ENCODE assay signal across 1 cellular context in the genomic region with DNA sequence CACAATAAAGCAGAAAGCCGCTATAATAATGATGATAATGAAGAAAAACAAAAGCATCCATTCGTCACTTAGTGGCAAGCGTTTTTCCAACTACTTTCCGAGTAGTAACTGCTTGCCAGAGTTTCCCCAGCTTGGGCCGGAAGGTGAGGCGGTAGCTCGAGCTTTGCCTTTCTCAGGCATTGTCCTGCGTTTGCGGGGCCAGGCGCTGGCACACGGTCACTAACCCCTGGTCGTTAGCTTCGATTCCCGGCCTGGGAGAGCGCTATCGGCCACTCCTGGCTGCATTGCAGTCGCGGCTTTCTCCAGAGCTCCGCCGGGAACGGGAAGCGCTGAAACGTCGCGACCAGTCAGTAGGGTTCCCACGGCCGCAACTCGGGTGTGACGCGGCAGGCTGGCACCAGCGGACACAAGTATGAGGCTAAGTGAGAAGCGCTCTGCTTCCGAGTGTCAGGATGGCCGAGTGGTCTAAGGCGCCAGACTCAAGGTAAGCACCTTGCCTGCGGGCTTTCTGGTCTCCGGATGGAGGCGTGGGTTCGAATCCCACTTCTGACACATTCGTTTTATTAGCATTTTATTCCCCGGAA.
TF ChIP-seq lines count a peak whose summit lies in the region.

No MANE protein-coding gene starts in this region.

TF ChIP-seq in HepG2, 621 proteins besides CTCF, POLR2A, EP300 and RAD21 (continued from another document and continues in another):
- TF ChIP-seq, protein P1, sequence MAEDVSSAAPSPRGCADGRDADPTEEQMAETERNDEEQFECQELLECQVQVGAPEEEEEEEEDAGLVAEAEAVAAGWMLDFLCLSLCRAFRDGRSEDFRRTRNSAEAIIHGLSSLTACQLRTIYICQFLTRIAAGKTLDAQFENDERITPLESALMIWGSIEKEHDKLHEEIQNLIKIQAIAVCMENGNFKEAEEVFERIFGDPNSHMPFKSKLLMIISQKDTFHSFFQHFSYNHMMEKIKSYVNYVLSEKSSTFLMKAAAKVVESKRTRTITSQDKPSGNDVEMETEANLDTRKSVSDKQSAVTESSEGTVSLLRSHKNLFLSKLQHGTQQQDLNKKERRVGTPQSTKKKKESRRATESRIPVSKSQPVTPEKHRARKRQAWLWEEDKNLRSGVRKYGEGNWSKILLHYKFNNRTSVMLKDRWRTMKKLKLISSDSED (CRISPR knock-in tag; IDR thresholded peaks at IDR 0.05), result no peak
- TF ChIP-seq HNF4A (CRISPR knock-in tag; IDR thresholded peaks at IDR 0.05) (no peak), ZNF777 (CRISPR knock-in tag; IDR thresholded peaks at IDR 0.05) (peak; percentile 76), KAT2B (IDR thresholded peaks at IDR 0.05; ENCODE audit: borderline replicate concordance, low read depth, low read length) (no peak), ZNF317 (CRISPR knock-in tag; IDR thresholded peaks at IDR 0.05) (peak; percentile 88), LCORL (IDR thresholded peaks at IDR 0.05) (no peak), LCORL (CRISPR knock-in tag; IDR thresholded peaks at IDR 0.05) (peak; percentile 54; the same call in 1 of the 2 replicates), ZFP41 (CRISPR knock-in tag; IDR thresholded peaks at IDR 0.05; ENCODE audit: borderline replicate concordance) (no peak), ZNF337 (CRISPR knock-in tag; IDR thresholded peaks at IDR 0.05; ENCODE audit: borderline replicate concordance, low read depth) (peak; percentile 82; the same call in 1 of the 2 replicates), SP5 (CRISPR knock-in tag; IDR thresholded peaks at IDR 0.05; ENCODE audit: borderline replicate concordance, low read depth) (0 out of 2 replicates have a peak, but pooled peaks have one; percentile 12), NFE2L2 (IDR thresholded peaks at IDR 0.05; ENCODE audit: low read length) (peak; percentile 3; the same call in 1 of the 2 replicates), HMG20A (CRISPR knock-in tag; IDR thresholded peaks at IDR 0.05; ENCODE audit: borderline replicate concordance) (no peak), KLF6 (CRISPR knock-in tag; IDR thresholded peaks at IDR 0.05) (0 out of 2 replicates have a peak, but pooled peaks have one; percentile 38), AGO2 (optimal IDR thresholded peaks at IDR 0.05; ENCODE audit: low read depth, low read length) (no peak), YEATS4 (CRISPR knock-in tag; IDR thresholded peaks at IDR 0.05; ENCODE audit: borderline replicate concordance) (peak; percentile 13; the same call in 1 of the 2 replicates), KLF11 (CRISPR knock-in tag; IDR thresholded peaks at IDR 0.05) (no peak), TP53 (CRISPR knock-in tag; conservative IDR thresholded peaks at IDR 0.05) (no peak), ZNF672 (CRISPR knock-in tag; IDR thresholded peaks at IDR 0.05) (peak; percentile 15; the same call in 1 of the 2 replicates), TBP (CRISPR knock-in tag; IDR thresholded peaks at IDR 0.05) (no peak), RFXANK (CRISPR knock-in tag; IDR thresholded peaks at IDR 0.05) (peak; percentile 65; the same call in 1 of the 2 replicates), ZNF382 (CRISPR knock-in tag; IDR thresholded peaks at IDR 0.05; ENCODE audit: borderline replicate concordance) (no peak), ZSCAN12 (CRISPR knock-in tag; IDR thresholded peaks at IDR 0.05) (no peak), SIN3A (IDR thresholded peaks at IDR 0.05; ENCODE audit: borderline replicate concordance, low read depth, low read length) (no peak), STAT5B (CRISPR knock-in tag; IDR thresholded peaks at IDR 0.05) (no peak), RFX3 (CRISPR knock-in tag; IDR thresholded peaks at IDR 0.05) (no peak), ZNF33A (CRISPR knock-in tag; IDR thresholded peaks at IDR 0.05; ENCODE audit: borderline replicate concordance) (no peak), HNRNPL (IDR thresholded peaks at IDR 0.05; ENCODE audit: low read depth, low read length) (no peak), KDM4B (CRISPR knock-in tag; IDR thresholded peaks at IDR 0.05) (no peak), FOSL1 (CRISPR knock-in tag; IDR thresholded peaks at IDR 0.05; ENCODE audit: borderline replicate concordance) (no peak), ZNF773 (CRISPR knock-in tag; IDR thresholded peaks at IDR 0.05; ENCODE audit: borderline replicate concordance) (no peak), TCF7 (IDR thresholded peaks at IDR 0.05; ENCODE audit: low read depth) (no peak), RCOR2 (CRISPR knock-in tag; IDR thresholded peaks at IDR 0.05) (no peak), RARG (CRISPR knock-in tag; IDR thresholded peaks at IDR 0.05; ENCODE audit: low read depth) (no peak), ZNF749 (CRISPR knock-in tag; IDR thresholded peaks at IDR 0.05; ENCODE audit: borderline replicate concordance) (peak; percentile 72; the same call in 1 of the 2 replicates)
- TF ChIP-seq, protein P2, sequence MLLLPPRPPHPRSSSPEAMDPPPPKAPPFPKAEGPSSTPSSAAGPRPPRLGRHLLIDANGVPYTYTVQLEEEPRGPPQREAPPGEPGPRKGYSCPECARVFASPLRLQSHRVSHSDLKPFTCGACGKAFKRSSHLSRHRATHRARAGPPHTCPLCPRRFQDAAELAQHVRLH (CRISPR knock-in tag; IDR thresholded peaks at IDR 0.05; ENCODE audit: borderline replicate concordance, low read depth), result no peak; the same call in 1 of the 2 replicates
- TF ChIP-seq, protein P3, sequence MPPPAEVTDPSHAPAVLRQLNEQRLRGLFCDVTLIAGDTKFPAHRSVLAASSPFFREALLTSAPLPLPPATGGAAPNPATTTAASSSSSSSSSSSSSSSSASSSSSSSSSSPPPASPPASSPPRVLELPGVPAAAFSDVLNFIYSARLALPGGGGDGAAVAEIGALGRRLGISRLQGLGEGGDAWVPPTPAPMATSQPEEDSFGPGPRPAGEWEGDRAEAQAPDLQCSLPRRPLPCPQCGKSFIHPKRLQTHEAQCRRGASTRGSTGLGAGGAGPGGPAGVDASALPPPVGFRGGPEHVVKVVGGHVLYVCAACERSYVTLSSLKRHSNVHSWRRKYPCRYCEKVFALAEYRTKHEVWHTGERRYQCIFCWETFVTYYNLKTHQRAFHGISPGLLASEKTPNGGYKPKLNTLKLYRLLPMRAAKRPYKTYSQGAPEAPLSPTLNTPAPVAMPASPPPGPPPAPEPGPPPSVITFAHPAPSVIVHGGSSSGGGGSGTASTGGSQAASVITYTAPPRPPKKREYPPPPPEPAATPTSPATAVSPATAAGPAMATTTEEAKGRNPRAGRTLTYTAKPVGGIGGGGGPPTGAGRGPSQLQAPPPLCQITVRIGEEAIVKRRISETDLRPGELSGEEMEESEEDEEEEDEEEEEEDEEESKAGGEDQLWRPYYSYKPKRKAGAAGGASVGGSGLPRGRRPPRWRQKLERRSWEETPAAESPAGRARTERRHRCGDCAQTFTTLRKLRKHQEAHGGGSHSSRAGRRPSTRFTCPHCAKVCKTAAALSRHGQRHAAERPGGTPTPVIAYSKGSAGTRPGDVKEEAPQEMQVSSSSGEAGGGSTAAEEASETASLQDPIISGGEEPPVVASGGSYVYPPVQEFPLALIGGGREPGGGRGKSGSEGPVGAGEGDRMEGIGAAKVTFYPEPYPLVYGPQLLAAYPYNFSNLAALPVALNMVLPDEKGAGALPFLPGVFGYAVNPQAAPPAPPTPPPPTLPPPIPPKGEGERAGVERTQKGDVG (CRISPR knock-in tag; IDR thresholded peaks at IDR 0.05; ENCODE audit: borderline replicate concordance), result peak; percentile 60; the same call in 1 of the 2 replicates
- TF ChIP-seq, protein P4, sequence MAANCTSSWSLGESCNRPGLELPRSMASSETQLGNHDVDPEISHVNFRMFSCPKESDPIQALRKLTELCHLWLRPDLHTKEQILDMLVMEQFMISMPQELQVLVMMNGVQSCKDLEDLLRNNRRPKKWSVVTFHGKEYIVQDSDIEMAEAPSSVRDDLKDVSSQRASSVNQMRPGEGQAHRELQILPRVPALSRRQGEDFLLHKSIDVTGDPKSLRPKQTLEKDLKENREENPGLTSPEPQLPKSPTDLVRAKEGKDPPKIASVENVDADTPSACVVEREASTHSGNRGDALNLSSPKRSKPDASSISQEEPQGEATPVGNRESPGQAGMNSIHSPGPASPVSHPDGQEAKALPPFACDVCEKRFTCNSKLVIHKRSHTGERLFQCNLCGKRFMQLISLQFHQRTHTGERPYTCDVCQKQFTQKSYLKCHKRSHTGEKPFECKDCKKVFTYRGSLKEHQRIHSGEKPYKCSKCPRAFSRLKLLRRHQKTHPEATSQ (CRISPR knock-in tag; IDR thresholded peaks at IDR 0.05; ENCODE audit: borderline replicate concordance), result no peak
- TF ChIP-seq, protein P5, sequence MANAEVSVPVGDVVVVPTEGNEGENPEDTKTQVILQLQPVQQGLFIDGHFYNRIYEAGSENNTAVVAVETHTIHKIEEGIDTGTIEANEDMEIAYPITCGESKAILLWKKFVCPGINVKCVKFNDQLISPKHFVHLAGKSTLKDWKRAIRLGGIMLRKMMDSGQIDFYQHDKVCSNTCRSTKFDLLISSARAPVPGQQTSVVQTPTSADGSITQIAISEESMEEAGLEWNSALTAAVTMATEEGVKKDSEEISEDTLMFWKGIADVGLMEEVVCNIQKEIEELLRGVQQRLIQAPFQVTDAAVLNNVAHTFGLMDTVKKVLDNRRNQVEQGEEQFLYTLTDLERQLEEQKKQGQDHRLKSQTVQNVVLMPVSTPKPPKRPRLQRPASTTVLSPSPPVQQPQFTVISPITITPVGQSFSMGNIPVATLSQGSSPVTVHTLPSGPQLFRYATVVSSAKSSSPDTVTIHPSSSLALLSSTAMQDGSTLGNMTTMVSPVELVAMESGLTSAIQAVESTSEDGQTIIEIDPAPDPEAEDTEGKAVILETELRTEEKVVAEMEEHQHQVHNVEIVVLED (CRISPR knock-in tag; IDR thresholded peaks at IDR 0.05; ENCODE audit: borderline replicate concordance), result no peak; the same call in 1 of the 2 replicates
- TF ChIP-seq, protein P6, sequence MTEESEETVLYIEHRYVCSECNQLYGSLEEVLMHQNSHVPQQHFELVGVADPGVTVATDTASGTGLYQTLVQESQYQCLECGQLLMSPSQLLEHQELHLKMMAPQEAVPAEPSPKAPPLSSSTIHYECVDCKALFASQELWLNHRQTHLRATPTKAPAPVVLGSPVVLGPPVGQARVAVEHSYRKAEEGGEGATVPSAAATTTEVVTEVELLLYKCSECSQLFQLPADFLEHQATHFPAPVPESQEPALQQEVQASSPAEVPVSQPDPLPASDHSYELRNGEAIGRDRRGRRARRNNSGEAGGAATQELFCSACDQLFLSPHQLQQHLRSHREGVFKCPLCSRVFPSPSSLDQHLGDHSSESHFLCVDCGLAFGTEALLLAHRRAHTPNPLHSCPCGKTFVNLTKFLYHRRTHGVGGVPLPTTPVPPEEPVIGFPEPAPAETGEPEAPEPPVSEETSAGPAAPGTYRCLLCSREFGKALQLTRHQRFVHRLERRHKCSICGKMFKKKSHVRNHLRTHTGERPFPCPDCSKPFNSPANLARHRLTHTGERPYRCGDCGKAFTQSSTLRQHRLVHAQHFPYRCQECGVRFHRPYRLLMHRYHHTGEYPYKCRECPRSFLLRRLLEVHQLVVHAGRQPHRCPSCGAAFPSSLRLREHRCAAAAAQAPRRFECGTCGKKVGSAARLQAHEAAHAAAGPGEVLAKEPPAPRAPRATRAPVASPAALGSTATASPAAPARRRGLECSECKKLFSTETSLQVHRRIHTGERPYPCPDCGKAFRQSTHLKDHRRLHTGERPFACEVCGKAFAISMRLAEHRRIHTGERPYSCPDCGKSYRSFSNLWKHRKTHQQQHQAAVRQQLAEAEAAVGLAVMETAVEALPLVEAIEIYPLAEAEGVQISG (CRISPR knock-in tag; IDR thresholded peaks at IDR 0.05), result peak; percentile 75
- TF ChIP-seq, protein P7, sequence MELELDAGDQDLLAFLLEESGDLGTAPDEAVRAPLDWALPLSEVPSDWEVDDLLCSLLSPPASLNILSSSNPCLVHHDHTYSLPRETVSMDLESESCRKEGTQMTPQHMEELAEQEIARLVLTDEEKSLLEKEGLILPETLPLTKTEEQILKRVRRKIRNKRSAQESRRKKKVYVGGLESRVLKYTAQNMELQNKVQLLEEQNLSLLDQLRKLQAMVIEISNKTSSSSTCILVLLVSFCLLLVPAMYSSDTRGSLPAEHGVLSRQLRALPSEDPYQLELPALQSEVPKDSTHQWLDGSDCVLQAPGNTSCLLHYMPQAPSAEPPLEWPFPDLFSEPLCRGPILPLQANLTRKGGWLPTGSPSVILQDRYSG (CRISPR knock-in tag; IDR thresholded peaks at IDR 0.05), result no peak
- TF ChIP-seq, protein P8, sequence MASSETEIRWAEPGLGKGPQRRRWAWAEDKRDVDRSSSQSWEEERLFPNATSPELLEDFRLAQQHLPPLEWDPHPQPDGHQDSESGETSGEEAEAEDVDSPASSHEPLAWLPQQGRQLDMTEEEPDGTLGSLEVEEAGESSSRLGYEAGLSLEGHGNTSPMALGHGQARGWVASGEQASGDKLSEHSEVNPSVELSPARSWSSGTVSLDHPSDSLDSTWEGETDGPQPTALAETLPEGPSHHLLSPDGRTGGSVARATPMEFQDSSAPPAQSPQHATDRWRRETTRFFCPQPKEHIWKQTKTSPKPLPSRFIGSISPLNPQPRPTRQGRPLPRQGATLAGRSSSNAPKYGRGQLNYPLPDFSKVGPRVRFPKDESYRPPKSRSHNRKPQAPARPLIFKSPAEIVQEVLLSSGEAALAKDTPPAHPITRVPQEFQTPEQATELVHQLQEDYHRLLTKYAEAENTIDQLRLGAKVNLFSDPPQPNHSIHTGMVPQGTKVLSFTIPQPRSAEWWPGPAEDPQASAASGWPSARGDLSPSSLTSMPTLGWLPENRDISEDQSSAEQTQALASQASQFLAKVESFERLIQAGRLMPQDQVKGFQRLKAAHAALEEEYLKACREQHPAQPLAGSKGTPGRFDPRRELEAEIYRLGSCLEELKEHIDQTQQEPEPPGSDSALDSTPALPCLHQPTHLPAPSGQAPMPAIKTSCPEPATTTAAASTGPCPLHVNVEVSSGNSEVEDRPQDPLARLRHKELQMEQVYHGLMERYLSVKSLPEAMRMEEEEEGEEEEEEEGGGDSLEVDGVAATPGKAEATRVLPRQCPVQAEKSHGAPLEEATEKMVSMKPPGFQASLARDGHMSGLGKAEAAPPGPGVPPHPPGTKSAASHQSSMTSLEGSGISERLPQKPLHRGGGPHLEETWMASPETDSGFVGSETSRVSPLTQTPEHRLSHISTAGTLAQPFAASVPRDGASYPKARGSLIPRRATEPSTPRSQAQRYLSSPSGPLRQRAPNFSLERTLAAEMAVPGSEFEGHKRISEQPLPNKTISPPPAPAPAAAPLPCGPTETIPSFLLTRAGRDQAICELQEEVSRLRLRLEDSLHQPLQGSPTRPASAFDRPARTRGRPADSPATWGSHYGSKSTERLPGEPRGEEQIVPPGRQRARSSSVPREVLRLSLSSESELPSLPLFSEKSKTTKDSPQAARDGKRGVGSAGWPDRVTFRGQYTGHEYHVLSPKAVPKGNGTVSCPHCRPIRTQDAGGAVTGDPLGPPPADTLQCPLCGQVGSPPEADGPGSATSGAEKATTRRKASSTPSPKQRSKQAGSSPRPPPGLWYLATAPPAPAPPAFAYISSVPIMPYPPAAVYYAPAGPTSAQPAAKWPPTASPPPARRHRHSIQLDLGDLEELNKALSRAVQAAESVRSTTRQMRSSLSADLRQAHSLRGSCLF (CRISPR knock-in tag; IDR thresholded peaks at IDR 0.05; ENCODE audit: borderline replicate concordance), result no peak
